Comparison of ENCODE assay signal across 24 cellular contexts in the genomic region with DNA sequence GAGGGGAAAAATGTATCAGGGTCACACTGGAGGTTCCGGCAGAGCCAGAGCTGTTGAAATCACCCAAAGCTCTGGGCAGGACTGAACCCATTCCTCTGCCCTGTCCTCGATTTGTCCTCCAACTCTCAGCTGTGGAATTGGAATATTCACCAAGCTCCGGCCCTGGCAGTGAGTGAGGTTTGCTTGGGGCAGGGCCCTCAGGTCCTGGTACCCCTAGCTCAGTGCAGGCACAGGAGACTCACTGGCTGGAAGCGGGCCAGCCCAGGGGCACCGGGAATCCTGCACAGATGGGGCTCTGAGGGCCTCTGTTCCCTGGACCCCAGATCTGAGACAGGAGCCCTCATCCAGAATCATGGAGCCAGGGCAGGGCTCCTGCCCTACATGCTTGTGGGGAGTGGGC.
"Had no signal": no experiment of that assay in that cellular context is flagged by ENCODE, and none has a peak within 500 bp of the region (broad histone marks: within the 10 kb centered on the region; RNA-seq: fewer than 3 reads in every experiment).

No MANE protein-coding gene starts in this region.

- FAIRE-seq: endometrium, islet of Langerhans, kidney had no signal

- H3K27me3 Mint-ChIP-seq: dendritic cell treated with granulocyte-macrophage colony-stimulating factor and Interleukin-4, amounts not matched to agents 40 ng/mL and 50 ng/mL, for 4 days; effector memory CD8-positive, alpha-beta T cell had no signal

- H3K27ac Mint-ChIP-seq: dendritic cell treated with granulocyte-macrophage colony-stimulating factor and Interleukin-4, amounts not matched to agents 40 ng/mL and 50 ng/mL, for 4 days; effector memory CD8-positive, alpha-beta T cell; endodermal cell; memory B cell had no signal

- H3K4me3 Mint-ChIP-seq: dendritic cell treated with granulocyte-macrophage colony-stimulating factor and Interleukin-4, amounts not matched to agents 40 ng/mL and 50 ng/mL, for 4 days; effector memory CD8-positive, alpha-beta T cell; endodermal cell; memory B cell had no signal

- DNase-seq: colonic mucosa; cortex of kidney; effector CD8-positive, alpha-beta T cell; effector memory CD8-positive, alpha-beta T cell; endodermal cell; erythroblast; esophagus squamous epithelium; foreskin fibroblast; foreskin melanocyte; gastrocnemius medialis; glutamatergic neuron; heart right ventricle; hippocampal formation; kidney; kidney glomerular epithelial cell; left colon; left ventricle myocardium inferior; mammary epithelial cell; mesendoderm; midbrain had no signal

- H3K4me1 Mint-ChIP-seq: endodermal cell, memory B cell had no signal
